In the genomic region with DNA sequence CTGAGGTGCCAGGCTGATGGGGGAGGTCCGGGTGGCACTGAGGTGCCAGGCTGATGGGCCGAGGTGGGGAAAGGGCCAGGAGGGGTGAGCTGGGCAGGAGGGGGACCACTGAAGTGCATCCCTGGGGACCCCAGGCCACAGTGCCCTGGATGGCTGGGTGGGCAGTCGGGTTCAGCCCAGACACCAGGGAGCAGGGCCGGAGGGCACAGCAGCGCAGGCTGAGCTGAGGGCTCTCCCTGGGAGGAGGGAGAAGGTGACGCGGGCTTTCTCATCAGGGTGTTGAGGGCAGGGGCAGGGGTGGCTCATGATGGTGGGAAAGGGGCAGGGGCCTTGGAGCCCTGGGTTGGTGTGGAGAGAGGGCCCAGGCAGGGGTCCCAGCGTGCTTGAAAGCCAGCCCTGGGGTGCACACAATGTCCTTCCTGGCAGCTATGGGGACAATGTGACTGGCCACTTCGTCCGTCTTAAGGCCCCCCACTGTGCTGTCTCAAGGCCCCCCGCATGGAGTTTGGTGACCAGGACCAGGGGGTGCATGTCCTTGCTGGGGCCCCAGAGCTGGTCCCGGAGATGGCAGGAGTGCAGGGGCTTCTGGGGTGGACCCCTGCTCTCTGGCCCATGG, we compare ENCODE assay signal across 9 cellular contexts. TPM values are rescaled to one million over a fixed set of nuclear protein-coding genes. Genes with fewer than 3 reads are reported as not detected.
A peak's percentile ranks its signal among the peaks of the same experiment; 100 is the strongest.
DNase-seq lines count a peak whose midpoint lies in the region; ATAC-seq and TF ChIP-seq lines count a peak whose summit lies in the region.
"Had no signal": no experiment of that assay in that cellular context is flagged by ENCODE, and none has a peak within 500 bp of the region (broad histone marks: within the 10 kb centered on the region; RNA-seq: fewer than 3 reads in every experiment).

No MANE protein-coding gene starts in this region.

- POLR2A ChIA-PET in CD8-positive, alpha-beta memory T cell (lab: Charles Lee): interaction anchor here (3.1 to 5.4 kb wide), 2 partner anchors 9 to 15 kb away, joined by 10 to 37 read pairs; a partner anchor contains a TSS

- H3K9me2 ChIP-seq in Karpas-422 (replicated peaks; ENCODE audit: insufficient read depth, low read length): no peaks in the 10 kb centered on the region

- H3K9me3 Mint-ChIP-seq in CD8-positive, alpha-beta memory T cell: no peaks in the 10 kb centered on the region
- H3K9me3 Mint-ChIP-seq in activated naive CD8-positive, alpha-beta T cell treated with anti-CD3 and anti-CD28 coated beads, Interleukin-2, amount 50 U/mL, for 24 hours: no peaks in the 10 kb centered on the region

- no peak for ATAC-seq in activated naive CD8-positive, alpha-beta T cell treated with anti-CD3 and anti-CD28 coated beads, Interleukin-2, amount 50 U/mL, for 24 hours
- no peak for ATAC-seq in activated CD4-positive, CD25-positive, alpha-beta regulatory T cell treated with anti-CD3 and anti-CD28 coated beads, Interleukin-2, amount 50 U/mL, for 24 hours
- no peak for ATAC-seq in HG03025 (IDR thresholded peaks at IDR 0.05; ENCODE audit: low FRiP score, unreplicated experiment)

- DNase-seq in CD8-positive, alpha-beta memory T cell: no peak
- DNase-seq in Karpas-422 (no peak), sigmoid colon (peak; percentile 59), NCI-H2029 treated with DMSO at 0.1 percent for 48 hours (lab: John Stamatoyannopoulos, UW) (no peak)
- DNase-seq in activated naive CD8-positive, alpha-beta T cell treated with anti-CD3 and anti-CD28 coated beads, Interleukin-2, amount 50 U/mL, for 24 hours: no peak

- intact Hi-C loops in sigmoid colon (cut with DNase I): no loop called here

- H3K4me3 Mint-ChIP-seq in CD8-positive, alpha-beta memory T cell: peak overlapping the region in 6 of 7 donors; percentile 29 to 93 (median 82)
- H3K4me3 Mint-ChIP-seq in activated naive CD8-positive, alpha-beta T cell treated with anti-CD3 and anti-CD28 coated beads, Interleukin-2, amount 50 U/mL, for 24 hours: peak overlapping the region; percentile 90

- TF ChIP-seq POLR2A in sigmoid colon (IDR thresholded peaks at IDR 0.05): no peak

- H3K36me3 ChIP-seq in CD8-positive, alpha-beta memory T cell (ENCODE audit: insufficient read depth, low read length): no peaks in the 10 kb centered on the region
- H3K36me3 ChIP-seq in Karpas-422 (ENCODE audit: insufficient read depth, low read length) (no peaks in the 10 kb centered on the region), sigmoid colon (no peaks in the 10 kb centered on the region)
- H3K36me3 ChIP-seq: colonic mucosa had no signal

- H3K79me2 ChIP-seq in Karpas-422 (ENCODE audit: low read length): no peaks in the 10 kb centered on the region

- H3K36me3 Mint-ChIP-seq in CD8-positive, alpha-beta memory T cell: peaks cover 0 to 9% (median 0%) of the 10 kb centered on the region in 3 donors
- no peaks in the 10 kb centered on the region for H3K36me3 Mint-ChIP-seq in activated naive CD8-positive, alpha-beta T cell treated with anti-CD3 and anti-CD28 coated beads, Interleukin-2, amount 50 U/mL, for 24 hours (ENCODE audit: low read depth)

- peaks cover 88% of the 10 kb centered on the region for H3K4me1 ChIP-seq in CD8-positive, alpha-beta memory T cell (ENCODE audit: insufficient read depth, low read length)
- peaks cover 27% of the 10 kb centered on the region for H3K4me1 ChIP-seq in Karpas-422 (ENCODE audit: low read length)
- H3K4me1 ChIP-seq in sigmoid colon: peaks cover 0 to 32% (median 30%) of the 10 kb centered on the region in 4 donors

- peak overlapping the region; percentile 58 for H3K27ac ChIP-seq in CD8-positive, alpha-beta memory T cell (ENCODE audit: low read depth, low read length)
- no peak overlapping the region for H3K27ac ChIP-seq in Karpas-422 (ENCODE audit: low read length)
- no peak overlapping the region for H3K27ac ChIP-seq in sigmoid colon
- H3K27ac ChIP-seq: colonic mucosa had no signal

- CTCF ChIA-PET in CD8-positive, alpha-beta memory T cell (lab: Charles Lee): interaction anchor here (0.7 to 9.3 kb wide), 13 partner anchors 8 to 192 kb away, joined by 3 to 127 read pairs (median 6); a partner anchor contains a TSS

- TF ChIP-seq EP300 in sigmoid colon (IDR thresholded peaks at IDR 0.05): no peak

- H2AFZ ChIP-seq in Karpas-422 (ENCODE audit: low read length): no peak overlapping the region

- peaks cover 0 to 9% of the 10 kb centered on the region in 2 donors for H3K27me3 Mint-ChIP-seq in CD8-positive, alpha-beta memory T cell
- peaks cover 2% of the 10 kb centered on the region for H3K27me3 Mint-ChIP-seq in activated naive CD8-positive, alpha-beta T cell treated with anti-CD3 and anti-CD28 coated beads, Interleukin-2, amount 50 U/mL, for 24 hours

- H3K9ac ChIP-seq in Karpas-422 (ENCODE audit: low read length): 0 out of 2 replicates have a peak overlapping the region, but pooled peaks have one; percentile 16

- no peaks in the 10 kb centered on the region for H3K27me3 ChIP-seq in CD8-positive, alpha-beta memory T cell (ENCODE audit: insufficient read depth, low read length, poor library complexity, severe bottlenecking)
- H3K27me3 ChIP-seq in Karpas-422 (ENCODE audit: low read length) (no peaks in the 10 kb centered on the region), sigmoid colon (no peaks in the 10 kb centered on the region)

- H3K9me3 ChIP-seq in CD8-positive, alpha-beta memory T cell (ENCODE audit: low read length): no peaks in the 10 kb centered on the region
- H3K9me3 ChIP-seq in Karpas-422 (ENCODE audit: low read length): no peaks in the 10 kb centered on the region
- no peaks in the 10 kb centered on the region for H3K9me3 ChIP-seq in sigmoid colon
- H3K9me3 ChIP-seq: colonic mucosa had no signal

- H3K4me3 ChIP-seq in CD8-positive, alpha-beta memory T cell (ENCODE audit: low read length): peak overlapping the region; percentile 59
- H3K4me3 ChIP-seq in Karpas-422 (ENCODE audit: low read length) (no peak overlapping the region), sigmoid colon (no peak overlapping the region)
- H3K4me3 ChIP-seq: colonic mucosa had no signal

- no peak for TF ChIP-seq CTCF in sigmoid colon (IDR thresholded peaks at IDR 0.05)

- peaks cover 71 to 96% (median 80%) of the 10 kb centered on the region in 3 donors for H3K4me1 Mint-ChIP-seq in CD8-positive, alpha-beta memory T cell
- H3K4me1 Mint-ChIP-seq in activated naive CD8-positive, alpha-beta T cell treated with anti-CD3 and anti-CD28 coated beads, Interleukin-2, amount 50 U/mL, for 24 hours: peaks cover 93% of the 10 kb centered on the region

- H3K27ac Mint-ChIP-seq in CD8-positive, alpha-beta memory T cell: peak overlapping the region in 6 of 8 donors; percentile 54 to 100 (median 99)
- peak overlapping the region; percentile 100 for H3K27ac Mint-ChIP-seq in activated naive CD8-positive, alpha-beta T cell treated with anti-CD3 and anti-CD28 coated beads, Interleukin-2, amount 50 U/mL, for 24 hours

- 86 to 88% methylated on average over 12 of the region's 12 CpGs for WGBS in sigmoid colon, 2 donors

- H4K20me1 ChIP-seq in Karpas-422 (ENCODE audit: insufficient read depth, low read depth, low read length): no peaks in the 10 kb centered on the region

- no peak overlapping the region for H3K4me2 ChIP-seq in Karpas-422 (ENCODE audit: low read depth, low read length, poor library complexity, severe bottlenecking)

RNA-seq across cellular contexts. Expression of a gene that starts 16.0 kb away (rescaled TPM):
- 100 to 1,000 TPM; 186 to 190 TPM for total RNA-seq in CD8-positive, alpha-beta memory T cell
- polyA plus RNA-seq in CD8-positive, alpha-beta memory T cell: 193 TPM
- total RNA-seq in Karpas-422 (2014; rRNA removed; shearing (Covaris generic); ENCODE audit: low replicate concordance): not detected in 2 replicates
- total RNA-seq in sigmoid colon: 1 to 10 TPM in 2 of 4 donors, not detected in 2; 2.8 to 4.3 TPM
- polyA plus RNA-seq in sigmoid colon: 10 to 100 TPM in 1 of 3 donors, 1 to 10 TPM in 1, under 1 TPM in 1; 0.60 to 38.3 (median 4.6) TPM
- total RNA-seq: renal cortical epithelial cell had no signal

RNA-seq across cellular contexts. Expression of a gene that starts 27.9 kb away (rescaled TPM):
- total RNA-seq in CD8-positive, alpha-beta memory T cell: 100 to 1,000 TPM; 129 to 141 TPM
- polyA plus RNA-seq in CD8-positive, alpha-beta memory T cell: 74.6 TPM
- 27.1 and 30.6 TPM in 2 replicates for total RNA-seq in Karpas-422 (2014; rRNA removed; shearing (Covaris generic); ENCODE audit: low replicate concordance)
- total RNA-seq in sigmoid colon: 10 to 100 TPM; 45.1 to 61.2 (median 48.9) TPM
- polyA plus RNA-seq in sigmoid colon: 100 to 1,000 TPM in 1 of 3 donors, 10 to 100 TPM in 2; 55.9 to 142 (median 86.2) TPM

RNA-seq across cellular contexts. Expression of a gene that starts 32.2 kb away (rescaled TPM):
- total RNA-seq in CD8-positive, alpha-beta memory T cell: 1 to 10 TPM in 1 of 2 experiments, under 1 TPM in 1; 0.49 to 1.1 TPM
- 1.9 TPM for polyA plus RNA-seq in CD8-positive, alpha-beta memory T cell
- 0.72 TPM in 1 of 2 replicates, not detected in the other for total RNA-seq in Karpas-422 (2014; rRNA removed; shearing (Covaris generic); ENCODE audit: low replicate concordance)
- 10 to 100 TPM in 2 of 4 donors, 1 to 10 TPM in 2; 8.4 to 56.9 (median 10.5) TPM for total RNA-seq in sigmoid colon
- 100 to 1,000 TPM in 1 of 3 donors, 10 to 100 TPM in 2; 64.3 to 105 (median 80.8) TPM for polyA plus RNA-seq in sigmoid colon

RNA-seq across cellular contexts. Expression of a gene that starts 57.6 kb away (rescaled TPM):
- total RNA-seq in CD8-positive, alpha-beta memory T cell: not detected
- polyA plus RNA-seq in CD8-positive, alpha-beta memory T cell: not detected
- total RNA-seq in Karpas-422 (2014; rRNA removed; shearing (Covaris generic); ENCODE audit: low replicate concordance): 0.34 and 2.3 TPM in 2 replicates
- not detected for total RNA-seq in sigmoid colon
- under 1 TPM in 1 of 3 donors, not detected in 2; 0.04 TPM for polyA plus RNA-seq in sigmoid colon
- total RNA-seq: colonic mucosa had no signal

Comparison
In these comparisons a context has a peak if more than half of its experiments do, and no peak if none do; other contexts are left out.
1. RNA of a gene that starts 16.0 kb away (total RNA-seq): 186 to 190 TPM in CD8-positive, alpha-beta memory T cell; 2.8 to 4.3 TPM in sigmoid colon and not detected in Karpas-422; every median in the first group is over 10 times any median in the second.